In genomic region chr3:13642597-13642996, GRCh38 we compare ENCODE assay signal across 21 cellular contexts.
"Had no signal": no experiment of that assay in that cellular context is flagged by ENCODE, and none has a peak within 500 bp of the region (broad histone marks: within the 10 kb centered on the region; RNA-seq: fewer than 3 reads in every experiment).

No MANE protein-coding gene starts in this region.

- H3K27me3 ChIP-seq: Peyer's patch had no signal

- H3K36me3 ChIP-seq: breast epithelium, Peyer's patch, SJSA1 had no signal

- H3K4me1 ChIP-seq: SJSA1 had no signal

- H3K27ac ChIP-seq: breast epithelium, coronary artery, Peyer's patch, SJSA1 had no signal

- H3K4me3 ChIP-seq: breast epithelium, coronary artery, Peyer's patch, SJSA1 had no signal

- DNase-seq: activated CD4-positive, alpha-beta T cell treated with anti-CD3 and anti-CD28 coated beads for 4 hours; activated CD8-positive, alpha-beta memory T cell treated with anti-CD3 and anti-CD28 coated beads, Interleukin-2, amount 50 U/mL, for 4 hours; activated CD8-positive, alpha-beta T cell treated with anti-CD3 and anti-CD28 coated beads for 36 hours; activated gamma-delta T cell treated with Interleukin-2 at 50 U/mL for 16 hours; activated naive CD4-positive, alpha-beta T cell treated with anti-CD3 and anti-CD28 coated beads, Interleukin-2, amount 10 ng/mL, durations not matched to agents 7 days and 5 days; activated naive CD8-positive, alpha-beta T cell treated with anti-CD3 and anti-CD28 coated beads for 36 hours; activated T-cell treated with anti-CD3 and anti-CD28 coated beads, Interleukin-2, amount 50 U/mL, for 72 hours; caudate nucleus; NCI-H1105 treated with DMSO at 0.1 percent for 48 hours; NCI-H1436 treated with DMSO at 0.1 percent for 48 hours; NCI-H187; NCI-H2081; NCI-H524; Peyer's patch; SHP77; T-cell; T-helper 2 cell; T1000 had no signal

- H3K9me3 ChIP-seq: breast epithelium, Peyer's patch, SJSA1 had no signal
